ENCODE assay signal across 8 cellular contexts in the genomic region with DNA sequence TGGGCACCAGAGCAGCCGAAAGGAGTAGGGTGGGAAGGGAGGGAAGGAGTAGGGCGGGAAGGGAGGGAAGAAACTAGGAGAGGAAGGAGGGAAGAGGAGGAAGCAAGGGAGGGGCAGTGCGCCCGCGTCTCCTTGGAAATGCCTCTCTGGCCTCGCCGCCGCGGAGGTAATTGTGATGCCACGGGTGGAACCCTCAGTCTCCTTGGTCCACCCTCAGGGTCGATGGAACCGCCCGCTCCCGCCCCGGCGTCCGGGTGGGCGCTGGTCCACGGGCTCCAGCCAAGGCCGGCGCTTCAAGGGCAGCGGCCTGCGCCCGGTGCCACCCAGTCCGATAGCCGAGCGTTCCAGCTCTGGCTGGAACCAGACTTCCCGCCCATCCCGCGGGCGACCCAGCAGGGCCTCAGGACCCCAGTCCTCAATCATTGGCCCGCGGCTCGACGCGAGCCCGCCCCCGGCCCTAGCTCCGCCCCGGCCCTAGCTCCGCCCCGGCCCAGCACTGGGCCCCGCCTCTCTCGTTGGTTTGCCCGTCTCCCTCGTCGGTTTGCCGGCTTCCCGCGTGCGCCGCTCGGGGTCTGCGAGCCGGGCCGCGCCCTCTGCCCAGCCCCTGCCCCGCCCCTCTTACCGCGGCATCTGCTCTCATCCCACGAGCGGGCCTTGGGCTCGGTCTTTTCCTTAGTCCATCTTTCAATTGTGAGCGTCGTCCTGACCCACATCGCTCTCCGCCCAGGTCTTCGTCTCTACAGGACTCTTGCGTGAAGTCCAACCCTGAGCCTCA. TPM values are rescaled to one million over a fixed set of nuclear protein-coding genes. Genes with fewer than 3 reads are reported as not detected.
DNase-seq lines count a peak whose midpoint lies in the region; ATAC-seq lines count a peak whose summit lies in the region.

No MANE protein-coding gene starts in this region.

- peak overlapping the region; percentile 86 for H3K4me3 Mint-ChIP-seq in activated CD8-positive, alpha-beta T cell treated with anti-CD3 and anti-CD28 coated beads, Interleukin-2, amount 10 ng/mL, durations not matched to agents 7 days and 5 days

- POLR2A ChIA-PET in activated CD8-positive, alpha-beta T cell treated with anti-CD3 and anti-CD28 coated beads, Interleukin-2, amount 10 ng/mL, durations not matched to agents 7 days and 5 days (lab: Charles Lee) = interaction anchor here (0.6 to 2.8 kb wide), 11 partner anchors 9 to 257 kb away, joined by 3 to 22 read pairs (median 4); partner anchors contain the start of genes BLTP2, NEK8, PIGS and RPL23A

- H3K27ac Mint-ChIP-seq in activated CD8-positive, alpha-beta T cell treated with anti-CD3 and anti-CD28 coated beads, Interleukin-2, amount 10 ng/mL, durations not matched to agents 7 days and 5 days = peak overlapping the region; percentile 98

- ATAC-seq in GM19328 (IDR thresholded peaks at IDR 0.05; ENCODE audit: unreplicated experiment) (peak; percentile 46), HG03565 (IDR thresholded peaks at IDR 0.05; ENCODE audit: unreplicated experiment) (peak; percentile 55)
- peak; percentile 91 for ATAC-seq in activated CD8-positive, alpha-beta T cell treated with anti-CD3 and anti-CD28 coated beads, Interleukin-2, amount 10 ng/mL, durations not matched to agents 7 days and 5 days

- H3K9me3 Mint-ChIP-seq in activated CD8-positive, alpha-beta T cell treated with anti-CD3 and anti-CD28 coated beads, Interleukin-2, amount 10 ng/mL, durations not matched to agents 7 days and 5 days (ENCODE audit: insufficient read depth) = no peaks in the 10 kb centered on the region

- DNase-seq in C1 segment of cervical spinal cord (lab: John Stamatoyannopoulos, UW) = peak in 13 of 14 donors; percentile 45 to 88 (median 81)
- peak; percentile 94 for DNase-seq in NCI-H82 treated with DMSO at 0.1 percent for 48 hours (lab: John Stamatoyannopoulos, UW; ENCODE audit: unreplicated experiment)
- DNase-seq in activated CD8-positive, alpha-beta T cell treated with anti-CD3 and anti-CD28 coated beads, Interleukin-2, amount 10 ng/mL, durations not matched to agents 7 days and 5 days = peak; percentile 91
- DNase-seq in effector CD4-positive, alpha-beta T cell = peak; percentile 83
- DNase-seq in lung microvascular endothelial cell (ENCODE audit: low read depth in 2 of 2) = peak; percentile 83 to 87
- peak; percentile 80 to 92 (median 89) for DNase-seq in stimulated activated CD4-positive, alpha-beta T cell treated with anti-CD3 and anti-CD28 coated beads, TNF-alpha, amount 100 ng/mL, for 24 hours (ENCODE audit: low read depth in 3 of 3)

- peaks cover 9% of the 10 kb centered on the region for H3K27me3 Mint-ChIP-seq in activated CD8-positive, alpha-beta T cell treated with anti-CD3 and anti-CD28 coated beads, Interleukin-2, amount 10 ng/mL, durations not matched to agents 7 days and 5 days (ENCODE audit: low read depth)

- peaks cover 9% of the 10 kb centered on the region for H3K36me3 Mint-ChIP-seq in activated CD8-positive, alpha-beta T cell treated with anti-CD3 and anti-CD28 coated beads, Interleukin-2, amount 10 ng/mL, durations not matched to agents 7 days and 5 days (ENCODE audit: low read depth)

- H3K4me1 Mint-ChIP-seq in activated CD8-positive, alpha-beta T cell treated with anti-CD3 and anti-CD28 coated beads, Interleukin-2, amount 10 ng/mL, durations not matched to agents 7 days and 5 days (ENCODE audit: low read depth) = peaks cover 20% of the 10 kb centered on the region

- CTCF ChIA-PET in activated CD8-positive, alpha-beta T cell treated with anti-CD3 and anti-CD28 coated beads, Interleukin-2, amount 10 ng/mL, durations not matched to agents 7 days and 5 days (lab: Charles Lee) = interaction anchor here (0.6 to 4.4 kb wide), 12 partner anchors 9 to 373 kb away, joined by 3 to 26 read pairs (median 6); partner anchors contain the start of genes BLTP2, PHF12, RPL23A and TLCD1

RNA-seq across cellular contexts. Expression of gene PROCA1, which starts 0.6 kb away (rescaled TPM):
- 1 to 10 TPM; 5.3 to 6.1 TPM for total RNA-seq in activated CD8-positive, alpha-beta T cell treated with anti-CD3 and anti-CD28 coated beads, Interleukin-2, amount 10 ng/mL, durations not matched to agents 7 days and 5 days
- total RNA-seq in lung microvascular endothelial cell = 0.20 and 0.22 TPM in 2 replicates

RNA-seq across cellular contexts. Expression of gene RAB34, which starts 6.5 kb away (rescaled TPM):
- 10 to 100 TPM in 1 of 2 experiments, 1 to 10 TPM in 1; 10.0 to 12.7 TPM for total RNA-seq in activated CD8-positive, alpha-beta T cell treated with anti-CD3 and anti-CD28 coated beads, Interleukin-2, amount 10 ng/mL, durations not matched to agents 7 days and 5 days
- total RNA-seq in lung microvascular endothelial cell = 11.3 and 22.2 TPM in 2 replicates

RNA-seq across cellular contexts. Expression of gene RPL23A, which starts 8.7 kb away (rescaled TPM):
- total RNA-seq in activated CD8-positive, alpha-beta T cell treated with anti-CD3 and anti-CD28 coated beads, Interleukin-2, amount 10 ng/mL, durations not matched to agents 7 days and 5 days = 1,000 to 10,000 TPM; 1,988 to 2,040 TPM
- total RNA-seq in lung microvascular endothelial cell = 479 and 600 TPM in 2 replicates

RNA-seq across cellular contexts. Expression of gene TLCD1, which starts 14.9 kb away (rescaled TPM):
- 1 to 10 TPM; 2.8 to 3.0 TPM for total RNA-seq in activated CD8-positive, alpha-beta T cell treated with anti-CD3 and anti-CD28 coated beads, Interleukin-2, amount 10 ng/mL, durations not matched to agents 7 days and 5 days
- total RNA-seq in lung microvascular endothelial cell = 0.87 and 1.2 TPM in 2 replicates

RNA-seq across cellular contexts. Expression of gene NEK8, which starts 17.5 kb away (rescaled TPM):
- total RNA-seq in activated CD8-positive, alpha-beta T cell treated with anti-CD3 and anti-CD28 coated beads, Interleukin-2, amount 10 ng/mL, durations not matched to agents 7 days and 5 days = 1 to 10 TPM; 4.8 to 5.0 TPM
- total RNA-seq in lung microvascular endothelial cell = 1.3 and 1.6 TPM in 2 replicates

Comparison
In these comparisons a context has a peak if more than half of its experiments do, and no peak if none do; other contexts are left out.
1. Peak in every context shown above with its lines: DNase-seq and ATAC-seq.